ENCODE assay signal across 9 cellular contexts in the genomic region with DNA sequence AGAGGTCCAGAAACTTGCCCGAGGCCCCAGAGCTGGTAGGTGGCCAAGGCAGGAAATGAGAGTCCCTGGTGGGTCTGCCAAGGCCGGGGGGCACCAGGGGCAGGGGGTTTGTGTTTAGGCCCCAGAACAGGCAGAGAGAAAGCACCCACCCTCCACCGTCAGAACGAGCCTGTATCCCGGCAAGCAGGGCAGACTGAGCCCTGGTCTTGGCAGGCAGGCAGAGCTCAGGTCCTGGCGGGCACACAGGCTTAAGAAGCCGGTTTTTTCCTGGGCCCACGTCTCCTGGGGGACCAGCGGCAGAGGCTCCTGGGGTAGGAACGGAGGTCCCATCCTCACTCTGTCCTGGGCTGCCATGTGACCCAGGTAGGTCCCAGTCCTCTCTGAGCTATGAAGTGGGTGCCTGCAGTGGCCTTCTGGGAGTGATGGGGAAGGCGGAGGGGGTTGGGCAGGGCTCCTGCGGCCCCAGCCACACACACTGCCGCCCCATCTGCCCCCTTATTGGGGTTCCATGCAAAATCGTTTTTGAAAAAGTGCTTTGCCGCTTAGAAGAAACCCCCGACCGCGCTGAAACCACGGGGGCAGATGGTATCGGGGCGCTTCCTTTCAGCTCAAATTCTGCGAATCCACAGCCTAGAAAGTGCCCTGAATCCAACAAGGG. TPM values are rescaled to one million over a fixed set of nuclear protein-coding genes. Genes with fewer than 3 reads are reported as not detected.
A peak's percentile ranks its signal among the peaks of the same experiment; 100 is the strongest.
DNase-seq lines count a peak whose midpoint lies in the region; ATAC-seq and TF ChIP-seq lines count a peak whose summit lies in the region.
"Had no signal": no experiment of that assay in that cellular context is flagged by ENCODE, and none has a peak within 500 bp of the region (broad histone marks: within the 10 kb centered on the region; RNA-seq: fewer than 3 reads in every experiment).

No MANE protein-coding gene starts in this region.

- DNase-seq in HFFc6 (no peak), KBM-7 (no peak), RKO (ENCODE audit: low spot score) (no peak)
- peak; percentile 93 for DNase-seq in activated CD8-positive, alpha-beta memory T cell treated with anti-CD3 and anti-CD28 coated beads, Interleukin-2, amount 10 ng/mL, durations not matched to agents 7 days and 5 days
- peak; percentile 31 to 59 (median 47) for DNase-seq in stimulated activated naive CD4-positive, alpha-beta T cell (lab: John Stamatoyannopoulos, UW)
- DNase-seq: SW 1271 had no signal

- no peaks in the 10 kb centered on the region for H3K36me3 ChIP-seq in gastroesophageal sphincter

- TF ChIP-seq POLR2A in gastroesophageal sphincter (IDR thresholded peaks at IDR 0.05), result no peak

- peak overlapping the region in 3 of 4 donors; percentile 63 to 73 (median 66) for H3K27ac ChIP-seq in gastroesophageal sphincter

- no peaks in the 10 kb centered on the region; the same call in 1 of the 2 replicates for H3K27me3 Mint-ChIP-seq in HFFc6 (ENCODE audit: insufficient read depth)
- no peaks in the 10 kb centered on the region for H3K27me3 Mint-ChIP-seq in activated CD8-positive, alpha-beta memory T cell treated with anti-CD3 and anti-CD28 coated beads, Interleukin-2, amount 10 ng/mL, durations not matched to agents 7 days and 5 days

- CTCF ChIA-PET in activated CD8-positive, alpha-beta memory T cell treated with anti-CD3 and anti-CD28 coated beads, Interleukin-2, amount 10 ng/mL, durations not matched to agents 7 days and 5 days (lab: Charles Lee), result interaction anchor here (1.0 to 4.2 kb wide), 9 partner anchors 9 to 33 kb away, joined by 3 to 38 read pairs (median 5); partner anchors contain the start of gene SH2B3

- peaks cover 17% of the 10 kb centered on the region; the same call in 1 of the 2 replicates for H3K36me3 Mint-ChIP-seq in HFFc6 (ENCODE audit: low read depth)
- peaks cover 18% of the 10 kb centered on the region for H3K36me3 Mint-ChIP-seq in activated CD8-positive, alpha-beta memory T cell treated with anti-CD3 and anti-CD28 coated beads, Interleukin-2, amount 10 ng/mL, durations not matched to agents 7 days and 5 days

- H3K4me3 Mint-ChIP-seq in HFFc6, result no peak overlapping the region
- peak overlapping the region; percentile 72 for H3K4me3 Mint-ChIP-seq in activated CD8-positive, alpha-beta memory T cell treated with anti-CD3 and anti-CD28 coated beads, Interleukin-2, amount 10 ng/mL, durations not matched to agents 7 days and 5 days

- 82% methylated on average over 6 of the region's 22 CpGs; no CpG with 5 or more reads in 1 of the 2 donors for WGBS in gastroesophageal sphincter (ENCODE audit: low coverage in 1 of 2), 2 donors

- no peak for TF ChIP-seq EP300 in gastroesophageal sphincter (IDR thresholded peaks at IDR 0.05)

- H3K4me3 ChIP-seq in gastroesophageal sphincter, result no peak overlapping the region

- ATAC-seq in activated CD8-positive, alpha-beta memory T cell treated with anti-CD3 and anti-CD28 coated beads, Interleukin-2, amount 10 ng/mL, durations not matched to agents 7 days and 5 days, result peak; percentile 45
- ATAC-seq in gastroesophageal sphincter (no peak), GM18868 (IDR thresholded peaks at IDR 0.05; ENCODE audit: unreplicated experiment) (no peak), GM18517 (IDR thresholded peaks at IDR 0.05; ENCODE audit: unreplicated experiment) (no peak)

- H3K27ac Mint-ChIP-seq in HFFc6, result peak overlapping the region; percentile 71; the same call in 1 of the 2 replicates
- H3K27ac Mint-ChIP-seq in activated CD8-positive, alpha-beta memory T cell treated with anti-CD3 and anti-CD28 coated beads, Interleukin-2, amount 10 ng/mL, durations not matched to agents 7 days and 5 days, result peak overlapping the region; percentile 92

- in situ Hi-C loops in KBM-7 (cut with MboI; ENCODE audit: low pct_unique_long_range_greater_than_20kb, low sequenced_read_pairs), result no loop called here

- peaks cover 0 to 89% (median 21%) of the 10 kb centered on the region in 3 donors for H3K4me1 ChIP-seq in gastroesophageal sphincter

- no peaks in the 10 kb centered on the region for H3K9me3 Mint-ChIP-seq in HFFc6
- H3K9me3 Mint-ChIP-seq in activated CD8-positive, alpha-beta memory T cell treated with anti-CD3 and anti-CD28 coated beads, Interleukin-2, amount 10 ng/mL, durations not matched to agents 7 days and 5 days (ENCODE audit: low read depth), result no peaks in the 10 kb centered on the region

- no peaks in the 10 kb centered on the region for H3K9me3 ChIP-seq in gastroesophageal sphincter

- no peaks in the 10 kb centered on the region for H3K27me3 ChIP-seq in gastroesophageal sphincter

- H3K4me1 Mint-ChIP-seq in HFFc6 (ENCODE audit: low read depth), result peaks cover 67% of the 10 kb centered on the region
- peaks cover 94% of the 10 kb centered on the region for H3K4me1 Mint-ChIP-seq in activated CD8-positive, alpha-beta memory T cell treated with anti-CD3 and anti-CD28 coated beads, Interleukin-2, amount 10 ng/mL, durations not matched to agents 7 days and 5 days

- TF ChIP-seq CTCF in HFFc6 (IDR thresholded peaks at IDR 0.05) (no peak), gastroesophageal sphincter (IDR thresholded peaks at IDR 0.05) (no peak)

RNA-seq across cellular contexts. Expression of gene SH2B3, which starts 24.2 kb away (rescaled TPM):
- 10 to 100 TPM; 54.0 to 80.3 (median 69.8) TPM for total RNA-seq in HFFc6 (2021; fragmentation: NEBNext Ultra II Directional; extraction: Animal tissue kit (Norgen Biotek cat#: 25700))
- total RNA-seq in activated CD8-positive, alpha-beta memory T cell treated with anti-CD3 and anti-CD28 coated beads, Interleukin-2, amount 10 ng/mL, durations not matched to agents 7 days and 5 days, result 10 to 100 TPM; 24.9 to 51.3 TPM
- total RNA-seq in gastroesophageal sphincter, result 10 to 100 TPM; 17.0 to 33.1 (median 23.3) TPM

Comparison
In these comparisons a context has a peak if more than half of its experiments do, and no peak if none do; other contexts are left out.
1. DNase-seq: peak in activated CD8-positive, alpha-beta memory T cell treated with anti-CD3 and anti-CD28 coated beads, Interleukin-2, amount 10 ng/mL, durations not matched to agents 7 days and 5 days (single experiment) and stimulated activated naive CD4-positive, alpha-beta T cell (6 of 6); none in HFFc6 (single experiment), KBM-7 (single experiment) and RKO (single experiment).